Comparison of ENCODE assay signal across 10 cellular contexts in genomic region chr9:34610434-34611206, GRCh38. TPM values are rescaled to one million over a fixed set of nuclear protein-coding genes. Genes with fewer than 3 reads are reported as not detected.
DNase-seq lines count a peak whose midpoint lies in the region; ATAC-seq and TF ChIP-seq lines count a peak whose summit lies in the region.
"Had no signal": no experiment of that assay in that cellular context is flagged by ENCODE, and none has a peak within 500 bp of the region (broad histone marks: within the 10 kb centered on the region; RNA-seq: fewer than 3 reads in every experiment).

No MANE protein-coding gene starts in this region.

- no peak for TF ChIP-seq CTCF in hepatocyte (IDR thresholded peaks at IDR 0.05; ENCODE audit: poor library complexity)

- H3K79me2 ChIP-seq in hepatocyte, result peaks cover 13% of the 10 kb centered on the region

- no peak for ATAC-seq in stimulated activated naive CD8-positive, alpha-beta T cell treated with anti-CD3 and anti-CD28 coated beads, Interleukin-15, amount 100 ng/mL, for 72 hours
- ATAC-seq in HG03432 (IDR thresholded peaks at IDR 0.05; ENCODE audit: unreplicated experiment), result no peak

- H2AFZ ChIP-seq in hepatocyte, result no peak overlapping the region

- no peak overlapping the region for H3K4me3 ChIP-seq in hepatocyte

- no peaks in the 10 kb centered on the region for H4K20me1 ChIP-seq in hepatocyte (ENCODE audit: insufficient read depth, poor library complexity, severe bottlenecking)

- no peaks in the 10 kb centered on the region for H3K9me3 ChIP-seq in hepatocyte (ENCODE audit: low read depth)

- CTCF ChIA-PET in activated CD4-positive, alpha-beta memory T cell treated with anti-CD3 and anti-CD28 coated beads for 36 hours (lab: Charles Lee), result interaction anchor here (0.6 to 5.7 kb wide), 4 partner anchors 8 to 63 kb away, joined by 4 to 135 read pairs (median 5); partner anchors contain the start of gene SIGMAR1

- POLR2A ChIA-PET in activated CD4-positive, alpha-beta memory T cell treated with anti-CD3 and anti-CD28 coated beads for 36 hours (lab: Charles Lee), result interaction anchor here (1.1 to 1.8 kb wide), 2 partner anchors 10 to 27 kb away, joined by 4 read pairs; partner anchors contain the start of genes DCTN3 and SIGMAR1

- WGBS in hepatocyte (ENCODE audit: low lambda C conversion rate, missing lambda C conversion rate), result 93% methylated on average over 18 of the region's 20 CpGs

- H3K27ac ChIP-seq in hepatocyte, result no peak overlapping the region

- H3K4me1 Mint-ChIP-seq in activated T-cell treated with anti-CD3 and anti-CD28 coated beads, Interleukin-2, amount 50 U/mL, for 24 hours (ENCODE audit: low read depth), result peaks cover 23% of the 10 kb centered on the region
- peaks cover 21% of the 10 kb centered on the region for H3K4me1 Mint-ChIP-seq in activated CD4-positive, alpha-beta memory T cell treated with anti-CD3 and anti-CD28 coated beads for 36 hours (ENCODE audit: low read depth)
- peaks cover 20% of the 10 kb centered on the region for H3K4me1 Mint-ChIP-seq in stimulated activated naive CD8-positive, alpha-beta T cell treated with anti-CD3 and anti-CD28 coated beads, Interleukin-15, amount 100 ng/mL, for 72 hours

- H3K27ac Mint-ChIP-seq in activated T-cell treated with anti-CD3 and anti-CD28 coated beads, Interleukin-2, amount 50 U/mL, for 24 hours, result peak overlapping the region; percentile 95
- no peak overlapping the region for H3K27ac Mint-ChIP-seq in activated CD4-positive, alpha-beta memory T cell treated with anti-CD3 and anti-CD28 coated beads for 36 hours
- H3K27ac Mint-ChIP-seq in stimulated activated naive CD8-positive, alpha-beta T cell treated with anti-CD3 and anti-CD28 coated beads, Interleukin-15, amount 100 ng/mL, for 72 hours, result no peak overlapping the region

- H3K9me3 Mint-ChIP-seq in activated T-cell treated with anti-CD3 and anti-CD28 coated beads, Interleukin-2, amount 50 U/mL, for 24 hours, result no peaks in the 10 kb centered on the region
- H3K9me3 Mint-ChIP-seq in activated CD4-positive, alpha-beta memory T cell treated with anti-CD3 and anti-CD28 coated beads for 36 hours, result no peaks in the 10 kb centered on the region
- no peaks in the 10 kb centered on the region for H3K9me3 Mint-ChIP-seq in stimulated activated naive CD8-positive, alpha-beta T cell treated with anti-CD3 and anti-CD28 coated beads, Interleukin-15, amount 100 ng/mL, for 72 hours

- no peaks in the 10 kb centered on the region for H3K9me2 ChIP-seq in hepatocyte (replicated peaks; ENCODE audit: insufficient read depth)

- no peaks in the 10 kb centered on the region for H3K27me3 Mint-ChIP-seq in activated T-cell treated with anti-CD3 and anti-CD28 coated beads, Interleukin-2, amount 50 U/mL, for 24 hours
- no peaks in the 10 kb centered on the region for H3K27me3 Mint-ChIP-seq in activated CD4-positive, alpha-beta memory T cell treated with anti-CD3 and anti-CD28 coated beads for 36 hours
- no peaks in the 10 kb centered on the region for H3K27me3 Mint-ChIP-seq in stimulated activated naive CD8-positive, alpha-beta T cell treated with anti-CD3 and anti-CD28 coated beads, Interleukin-15, amount 100 ng/mL, for 72 hours

- H3K4me2 ChIP-seq in hepatocyte, result peak overlapping the region; percentile 92

- H3K27me3 ChIP-seq in hepatocyte, result no peaks in the 10 kb centered on the region

- intact Hi-C loops in activated CD4-positive, alpha-beta memory T cell treated with anti-CD3 and anti-CD28 coated beads for 36 hours (cut with micrococcal nuclease), result no loop called here

- H3K4me3 Mint-ChIP-seq in activated T-cell treated with anti-CD3 and anti-CD28 coated beads, Interleukin-2, amount 50 U/mL, for 24 hours, result peak overlapping the region; percentile 90
- H3K4me3 Mint-ChIP-seq in activated CD4-positive, alpha-beta memory T cell treated with anti-CD3 and anti-CD28 coated beads for 36 hours, result peak overlapping the region; percentile 89
- H3K4me3 Mint-ChIP-seq in stimulated activated naive CD8-positive, alpha-beta T cell treated with anti-CD3 and anti-CD28 coated beads, Interleukin-15, amount 100 ng/mL, for 72 hours, result peak overlapping the region; percentile 89 to 94

- DNase-seq in activated T-cell treated with anti-CD3 and anti-CD28 coated beads, Interleukin-2, amount 50 U/mL, for 24 hours, result no peak
- DNase-seq in activated T-cell treated with anti-CD3 and anti-CD28 coated beads for 4 hours (no peak), hepatocyte (ENCODE audit: low spot score) (no peak), NCI-H2196 (lab: John Stamatoyannopoulos, UW; ENCODE audit: unreplicated experiment) (no peak), activated gamma-delta T cell (lab: John Stamatoyannopoulos, UW) (no peak)
- DNase-seq in activated CD4-positive, alpha-beta memory T cell treated with anti-CD3 and anti-CD28 coated beads for 36 hours, result no peak
- DNase-seq in stimulated activated naive CD8-positive, alpha-beta T cell treated with anti-CD3 and anti-CD28 coated beads, Interleukin-15, amount 100 ng/mL, for 72 hours, result no peak

- no peaks in the 10 kb centered on the region for H3K36me3 ChIP-seq in hepatocyte (replicated peaks; ENCODE audit: insufficient read depth, low read depth)

- peaks cover 36% of the 10 kb centered on the region for H3K36me3 Mint-ChIP-seq in activated T-cell treated with anti-CD3 and anti-CD28 coated beads, Interleukin-2, amount 50 U/mL, for 24 hours (ENCODE audit: low read depth)
- H3K36me3 Mint-ChIP-seq in activated CD4-positive, alpha-beta memory T cell treated with anti-CD3 and anti-CD28 coated beads for 36 hours, result peaks cover 3% of the 10 kb centered on the region

- H3K4me1 ChIP-seq in hepatocyte (ENCODE audit: insufficient read depth), result peaks cover 9% of the 10 kb centered on the region

RNA-seq across cellular contexts. Expression of gene RPP25L, which starts 1.3 kb away (rescaled TPM):
- total RNA-seq in activated CD4-positive, alpha-beta memory T cell treated with anti-CD3 and anti-CD28 coated beads for 36 hours, result 10 to 100 TPM; 29.3 to 31.1 TPM
- total RNA-seq in hepatocyte, result 30.0 and 31.5 TPM in 2 replicates
- 31.8 and 35.7 TPM in 2 replicates for polyA plus RNA-seq in hepatocyte

RNA-seq across cellular contexts. Expression of gene DCTN3, which starts 9.7 kb away (rescaled TPM):
- 10 to 100 TPM; 85.3 to 87.3 TPM for total RNA-seq in activated CD4-positive, alpha-beta memory T cell treated with anti-CD3 and anti-CD28 coated beads for 36 hours
- 60.3 and 75.0 TPM in 2 replicates for total RNA-seq in hepatocyte
- polyA plus RNA-seq in hepatocyte, result 83.1 and 114 TPM in 2 replicates

RNA-seq across cellular contexts. Expression of gene ARID3C, which starts 18.2 kb away (rescaled TPM):
- total RNA-seq in activated CD4-positive, alpha-beta memory T cell treated with anti-CD3 and anti-CD28 coated beads for 36 hours, result under 1 TPM; 0.14 to 0.17 TPM
- 0.27 TPM in 1 of 2 replicates, not detected in the other for total RNA-seq in hepatocyte
- 0.21 TPM in 1 of 2 replicates, not detected in the other for polyA plus RNA-seq in hepatocyte
- total RNA-seq: Daoy had no signal

RNA-seq across cellular contexts. Expression of gene CNTFR, which starts 21.1 kb away (rescaled TPM):
- not detected for total RNA-seq in activated CD4-positive, alpha-beta memory T cell treated with anti-CD3 and anti-CD28 coated beads for 36 hours
- total RNA-seq in hepatocyte, result 2.1 and 4.7 TPM in 2 replicates
- 7.0 and 7.5 TPM in 2 replicates for polyA plus RNA-seq in hepatocyte
- total RNA-seq: Daoy; T-helper 1 cell treated with Interleukin-12 subunit alpha and Interleukin-12 subunit beta and Interleukin-4 antibody, amounts not matched to agents 30 ng/mL and 1 ng/mL, for 36 hours had no signal

RNA-seq across cellular contexts. Expression of gene SIGMAR1, which starts 27.0 kb away (rescaled TPM):
- 10 to 100 TPM; 65.9 to 67.6 TPM for total RNA-seq in activated CD4-positive, alpha-beta memory T cell treated with anti-CD3 and anti-CD28 coated beads for 36 hours
- 126 and 141 TPM in 2 replicates for total RNA-seq in hepatocyte
- polyA plus RNA-seq in hepatocyte, result 212 and 240 TPM in 2 replicates
